ENCODE assay signal across 12 cellular contexts in genomic region chr1:55781944-55782482, GRCh38.
DNase-seq lines count a peak whose midpoint lies in the region; ATAC-seq and TF ChIP-seq lines count a peak whose summit lies in the region.
"Had no signal": no experiment of that assay in that cellular context is flagged by ENCODE, and none has a peak within 500 bp of the region (broad histone marks: within the 10 kb centered on the region; RNA-seq: fewer than 3 reads in every experiment).

No MANE protein-coding gene starts in this region.

- peaks cover 10% of the 10 kb centered on the region for H3K4me1 ChIP-seq in fibroblast of lung (ENCODE audit: control insufficient read depth, extremely low read depth, insufficient read depth, low read length)

- intact Hi-C loops in sciatic nerve (cut with DNase I), result no loop called here

- H3K4me2 ChIP-seq in fibroblast of lung (ENCODE audit: extremely low read depth, insufficient read depth, low read length), result peak overlapping the region; percentile 23

- peak overlapping the region; percentile 20 for H3K27ac ChIP-seq in fibroblast of lung (ENCODE audit: insufficient read depth, low read length)
- H3K27ac ChIP-seq: skin epidermis had no signal

- H4K20me1 ChIP-seq in fibroblast of lung (ENCODE audit: control insufficient read depth, extremely low read depth, insufficient read depth, low read length), result no peaks in the 10 kb centered on the region

- H3K36me3 ChIP-seq in fibroblast of lung (ENCODE audit: control insufficient read depth, insufficient read depth, low read length), result no peaks in the 10 kb centered on the region

- ATAC-seq in sciatic nerve, result peak; percentile 49
- ATAC-seq in HG03135 (IDR thresholded peaks at IDR 0.05; ENCODE audit: unreplicated experiment), result no peak

- no peak overlapping the region for H2AFZ ChIP-seq in fibroblast of lung (ENCODE audit: low read length)

- TF ChIP-seq CTCF in fibroblast of lung (conservative IDR thresholded peaks at IDR 0.05 in 1 of 2, IDR thresholded peaks at IDR 0.05 in 1 of 2; ENCODE audit: low read depth in 1 of 2, low read length in 2 of 2), result no peak

- DNase-seq in EL (peak; percentile 74), NCI-H446 treated with DMSO at 0.1 percent for 48 hours (lab: John Stamatoyannopoulos, UW) (peak; percentile 97), fibroblast of lung (ENCODE audit: low read depth in 2 of 2) (peak; percentile 95 to 96), sciatic nerve (ENCODE audit: low spot score) (no peak)
- no peak for DNase-seq in effector CD8-positive, alpha-beta T cell (lab: John Stamatoyannopoulos, UW)
- no peak for DNase-seq in stimulated activated CD4-positive, alpha-beta T cell treated with anti-CD3 and anti-CD28 coated beads, Interleukin-4, amount 100 ng/mL, for 24 hours
- no peak for DNase-seq in activated CD4-positive, CD25-positive, alpha-beta regulatory T cell (lab: John Stamatoyannopoulos, UW)
- DNase-seq: activated T-cell treated with anti-CD3 and anti-CD28 coated beads, Interleukin-2, amount 50 U/mL, for 1 hour; NCI-H1417 treated with DMSO at 0.1 percent for 48 hours; stimulated activated naive B cell treated with anti-CD40 and anti-IgM and Interleukin-4, amounts not matched to agents 10 μg/mL and 1 μg/mL and 100 μg/mL, for 72 hours had no signal

- no peak overlapping the region for H3K9ac ChIP-seq in fibroblast of lung (ENCODE audit: insufficient read depth, low read length)

- H3K79me2 ChIP-seq in fibroblast of lung (ENCODE audit: control insufficient read depth, insufficient read depth, low read length), result no peaks in the 10 kb centered on the region

- H3K27me3 ChIP-seq in fibroblast of lung (ENCODE audit: control insufficient read depth, insufficient read depth, low read length), result no peaks in the 10 kb centered on the region

- H3K9me3 ChIP-seq in fibroblast of lung (ENCODE audit: control insufficient read depth, insufficient read depth, low read depth, low read length), result no peaks in the 10 kb centered on the region

- H3K4me3 ChIP-seq in fibroblast of lung (replicated peaks in 1 of 4; ENCODE audit: control extremely low read depth in 1 of 4, insufficient read depth in 1 of 4, low read depth in 3 of 4, low read length in 4 of 4), result no peak overlapping the region
- H3K4me3 ChIP-seq: skin epidermis had no signal

Comparison
In these comparisons a context has a peak if more than half of its experiments do, and no peak if none do; other contexts are left out.
1. DNase-seq: peak in EL (single experiment), NCI-H446 treated with DMSO at 0.1 percent for 48 hours (single experiment) and fibroblast of lung (2 of 2); none in sciatic nerve (single experiment), effector CD8-positive, alpha-beta T cell (single experiment), stimulated activated CD4-positive, alpha-beta T cell treated with anti-CD3 and anti-CD28 coated beads, Interleukin-4, amount 100 ng/mL, for 24 hours (single experiment) and activated CD4-positive, CD25-positive, alpha-beta regulatory T cell (0 of 4).